Comparison of ENCODE assay signal across 8 cellular contexts in genomic region chr6:45377041-45377554, GRCh38. TPM values are rescaled to one million over a fixed set of nuclear protein-coding genes. Genes with fewer than 3 reads are reported as not detected.
DNase-seq lines count a peak whose midpoint lies in the region; ATAC-seq, FAIRE-seq and TF ChIP-seq lines count a peak whose summit lies in the region.

No MANE protein-coding gene starts in this region.

- H3K27me3 ChIP-seq in BJ (ENCODE audit: control insufficient read depth, insufficient read depth, low read length) = no peaks in the 10 kb centered on the region
- no peaks in the 10 kb centered on the region for H3K27me3 ChIP-seq in MM.1S (replicated peaks; ENCODE audit: insufficient read depth, low read length)
- H3K27me3 ChIP-seq in astrocyte (ENCODE audit: insufficient read depth, low read length) = no peaks in the 10 kb centered on the region

- DNase-seq in BJ (ENCODE audit: low read depth) (no peak), MM.1S (peak; percentile 17), astrocyte (ENCODE audit: low read depth) (no peak), inferior parietal cortex (ENCODE audit: extremely low spot score) (peak; percentile 53), LoVo (ENCODE audit: low spot score) (no peak), OCI-M2 (lab: John Stamatoyannopoulos, UW; ENCODE audit: unreplicated experiment) (no peak)
- peak; percentile 72 to 81 for DNase-seq in stimulated activated CD8-positive, alpha-beta memory T cell treated with anti-CD3 and anti-CD28 coated beads, Interleukin-4, amount 100 ng/mL, for 4 hours (ENCODE audit: low read depth in 2 of 2, low spot score in 1 of 2)

- H3F3A ChIP-seq in MM.1S (ENCODE audit: insufficient read depth, low read length) = peaks cover 4% of the 10 kb centered on the region; the same call in 1 of the 2 replicates

- peaks cover 12% of the 10 kb centered on the region for H3K4me1 Mint-ChIP-seq in astrocyte (ENCODE audit: low read depth, unreplicated experiment)

- H2AFZ ChIP-seq in MM.1S (ENCODE audit: low read length) = peak overlapping the region; percentile 94
- peak overlapping the region; percentile 68 for H2AFZ ChIP-seq in astrocyte (ENCODE audit: low read depth, low read length)

- H3K4me2 ChIP-seq in MM.1S (ENCODE audit: low read depth, low read length) (peak overlapping the region; percentile 56), astrocyte (ENCODE audit: low read length) (peak overlapping the region; percentile 97)

- no peaks in the 10 kb centered on the region for H3K36me3 Mint-ChIP-seq in astrocyte (ENCODE audit: low read depth, unreplicated experiment)

- H3K27me3 Mint-ChIP-seq in astrocyte (ENCODE audit: low read depth, unreplicated experiment) = no peaks in the 10 kb centered on the region

- CTCF ChIA-PET in BJ (lab: Yijun Ruan, JAX) = interaction anchor here (1.3 to 2.1 kb wide), 4 partner anchors 11 to 721 kb away, joined by 4 to 10 read pairs (median 7); no protein-coding TSS in a partner anchor

- H3K27ac Mint-ChIP-seq in astrocyte (ENCODE audit: unreplicated experiment) = peak overlapping the region; percentile 96

- TF ChIP-seq CTCF in BJ (IDR thresholded peaks at IDR 0.05; ENCODE audit: insufficient read depth, low read depth, low read length) (no peak), MM.1S (IDR thresholded peaks at IDR 0.05; ENCODE audit: low read length) (no peak), astrocyte (IDR thresholded peaks at IDR 0.05; ENCODE audit: insufficient read depth, low read depth, low read length) (no peak)

- H3K79me2 ChIP-seq in MM.1S (ENCODE audit: low read length) (no peaks in the 10 kb centered on the region), astrocyte (ENCODE audit: insufficient read depth, low read length) (peaks cover 32% of the 10 kb centered on the region)

- H3K36me3 ChIP-seq in BJ (ENCODE audit: control insufficient read depth, insufficient read depth, low read length) (no peaks in the 10 kb centered on the region), MM.1S (replicated peaks; ENCODE audit: insufficient read depth, low read length) (no peaks in the 10 kb centered on the region), astrocyte (ENCODE audit: insufficient read depth, low read length) (no peaks in the 10 kb centered on the region)

- H3K4me3 ChIP-seq in BJ (ENCODE audit: low read depth, low read length) (peak overlapping the region; percentile 75), MM.1S (ENCODE audit: low read length) (peak overlapping the region; percentile 92), astrocyte (ENCODE audit: insufficient read depth, low read depth, low read length) (peak overlapping the region; percentile 74)

- no peaks in the 10 kb centered on the region for H3K9me2 ChIP-seq in MM.1S (replicated peaks; ENCODE audit: insufficient read depth, low read length)

- H3K4me1 ChIP-seq in MM.1S (ENCODE audit: low read length) (0 out of 2 replicates have a peak, but pooled peaks cover 7% of the 10 kb centered on the region), astrocyte (ENCODE audit: insufficient read depth, low read length) (peaks cover 11% of the 10 kb centered on the region)

- peak; percentile 8 for ATAC-seq in GM19438 (IDR thresholded peaks at IDR 0.05; ENCODE audit: low read depth, unreplicated experiment)

- FAIRE-seq in astrocyte (lab: Jason Lieb, UNC) = no peak

- no peaks in the 10 kb centered on the region for H3K9me3 ChIP-seq in MM.1S (replicated peaks; ENCODE audit: insufficient read depth, low read length)
- H3K9me3 ChIP-seq in astrocyte (ENCODE audit: insufficient read depth, low read depth, low read length) = no peaks in the 10 kb centered on the region

- H3K9ac ChIP-seq in MM.1S (ENCODE audit: low read length) (peak overlapping the region; percentile 92), astrocyte (ENCODE audit: low read length) (peak overlapping the region; percentile 98)

- POLR2A ChIA-PET in BJ (lab: Charles Lee) = interaction anchor here (0.6 kb wide), 1 partner anchor 45 kb away, joined by 3 read pairs; no protein-coding TSS in a partner anchor

- H3K27ac ChIP-seq in MM.1S (ENCODE audit: low read length) (peak overlapping the region; percentile 82; the same call in 1 of the 2 replicates), astrocyte (ENCODE audit: low read depth, low read length) (peak overlapping the region; percentile 95)

- H3K9me3 Mint-ChIP-seq in astrocyte (ENCODE audit: unreplicated experiment) = no peaks in the 10 kb centered on the region

- H4K20me1 ChIP-seq in MM.1S (ENCODE audit: insufficient read depth, low read length) = no peaks in the 10 kb centered on the region
- H4K20me1 ChIP-seq in astrocyte (ENCODE audit: insufficient read depth, low read length) = no peaks in the 10 kb centered on the region

- H3K4me3 Mint-ChIP-seq in astrocyte (ENCODE audit: unreplicated experiment) = peak overlapping the region; percentile 98

RNA-seq across cellular contexts. Expression of gene SUPT3H, which starts 0.6 kb away (rescaled TPM):
- 7.8 and 9.2 TPM in 2 replicates for polyA plus RNA-seq in BJ (2011; rRNA removed)
- polyA minus RNA-seq in BJ (2011; rRNA and poly(A)+ RNA removed) = 8.3 and 13.1 TPM in 2 replicates
- total RNA-seq in astrocyte = 11.7 and 12.4 TPM in 2 replicates

RNA-seq across cellular contexts. Expression of gene RUNX2, which starts 49.0 kb away (rescaled TPM):
- polyA plus RNA-seq in BJ (2011; rRNA removed) = 1.5 and 2.0 TPM in 2 replicates
- polyA minus RNA-seq in BJ (2011; rRNA and poly(A)+ RNA removed) = 5.5 and 5.6 TPM in 2 replicates
- total RNA-seq in astrocyte = 26.1 and 32.6 TPM in 2 replicates

Comparison
In these comparisons a context has a peak if more than half of its experiments do, and no peak if none do; other contexts are left out.
1. DNase-seq: peak in MM.1S (single experiment), inferior parietal cortex (single experiment) and stimulated activated CD8-positive, alpha-beta memory T cell treated with anti-CD3 and anti-CD28 coated beads, Interleukin-4, amount 100 ng/mL, for 4 hours (2 of 2); none in BJ (single experiment), astrocyte (single experiment), LoVo (single experiment) and OCI-M2 (single experiment).
2. Peak in every context shown above with its lines, with median percentiles within 50 percentile points of each other: H3K4me3 ChIP-seq.